In the genomic region with DNA sequence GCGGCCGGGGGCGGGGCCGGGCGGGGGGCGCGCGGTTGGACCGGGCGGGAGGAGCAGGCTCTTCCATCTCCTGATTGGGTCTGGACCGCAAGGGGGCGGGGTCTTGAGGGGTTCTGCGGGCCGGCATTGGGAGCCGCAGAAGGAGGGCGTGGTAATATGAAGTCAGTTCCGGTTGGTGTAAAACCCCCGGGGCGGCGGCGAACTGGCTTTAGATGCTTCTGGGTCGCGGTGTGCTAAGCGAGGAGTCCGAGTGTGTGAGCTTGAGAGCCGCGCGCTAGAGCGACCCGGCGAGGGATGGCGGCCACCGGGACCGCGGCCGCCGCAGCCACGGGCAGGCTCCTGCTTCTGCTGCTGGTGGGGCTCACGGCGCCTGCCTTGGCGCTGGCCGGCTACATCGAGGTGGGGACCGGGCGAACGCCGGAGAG, we compare ENCODE assay signal across 8 cellular contexts. TPM values are rescaled to one million over a fixed set of nuclear protein-coding genes. Genes with fewer than 3 reads are reported as not detected.
A peak's percentile ranks its signal among the peaks of the same experiment; 100 is the strongest.
DNase-seq lines count a peak whose midpoint lies in the region; ATAC-seq and TF ChIP-seq lines count a peak whose summit lies in the region.

A gene (plus strand): TSS at position 211 of the 425 bp plus-strand sequence. CDS start 84 bp downstream, at position 295.

- peak; percentile 91 for ATAC-seq in lung (ENCODE audit: insufficient read depth, low FRiP score)

- DNase-seq in COLO668 (lab: John Stamatoyannopoulos, UW; ENCODE audit: unreplicated experiment), result peak; percentile 99
- peak; percentile 99 for DNase-seq in GM20000 (ENCODE audit: low spot score)
- peak; percentile 65 for DNase-seq in HS-5 (ENCODE audit: low read depth)
- peak; percentile 75 for DNase-seq in NK-92 (lab: John Stamatoyannopoulos, UW; ENCODE audit: unreplicated experiment)
- peak; percentile 95 to 96 for DNase-seq in activated CD8-positive, alpha-beta memory T cell treated with anti-CD3 and anti-CD28 coated beads for 1 hour (ENCODE audit: extremely low read depth in 1 of 2, low read depth in 1 of 2)
- DNase-seq in lung (ENCODE audit: low spot score), result peak; percentile 99
- peak; percentile 94 to 98 (median 94) for DNase-seq in stimulated activated CD4-positive, alpha-beta T cell treated with anti-CD3 and anti-CD28 coated beads, TNF-alpha, amount 100 ng/mL, for 24 hours (ENCODE audit: low read depth in 3 of 3)

- TF ChIP-seq CTCF in GM20000 (IDR thresholded peaks at IDR 0.05; ENCODE audit: extremely low read depth, missing control alignments) (no peak), lung (IDR thresholded peaks at IDR 0.05; ENCODE audit: control extremely low read depth, extremely low read depth) (no peak)

- 0% methylated on average over 47 of the region's 47 CpGs for WGBS in ectodermal cell, 2 experiments
- WGBS in lung, 2 donors, result 0 to 1% methylated on average over 27 to 47 of the region's 47 CpGs

- H3K27me3 ChIP-seq in ectodermal cell (ENCODE audit: control insufficient read depth, insufficient read depth, low read length, poor library complexity, severe bottlenecking), result peaks cover 21% of the 10 kb centered on the region
- H3K27me3 ChIP-seq in lung (ENCODE audit: control insufficient read depth, insufficient read depth), result no peaks in the 10 kb centered on the region

- H3K27ac ChIP-seq in ectodermal cell (ENCODE audit: insufficient read depth, low read depth, low read length, poor library complexity, severe bottlenecking), result peak within 1 kb of the TSS; percentile 82
- peak within 1 kb of the TSS; percentile 96 to 99 for H3K27ac ChIP-seq in lung (ENCODE audit: low read depth in 1 of 2, low read length in 1 of 2)

- no peaks in the 10 kb centered on the region for H3K36me3 ChIP-seq in ectodermal cell (ENCODE audit: control insufficient read depth, insufficient read depth, low read length)
- H3K36me3 ChIP-seq in lung (ENCODE audit: control insufficient read depth in 2 of 2, insufficient read depth in 2 of 2, low read length in 2 of 2), result no peaks in the 10 kb centered on the region

- H3K4me1 ChIP-seq in ectodermal cell (ENCODE audit: control insufficient read depth, insufficient read depth, low read length) (peaks cover 10% of the 10 kb centered on the region), lung (ENCODE audit: control insufficient read depth in 2 of 2, insufficient read depth in 2 of 2, low read length in 2 of 2) (peaks cover 0 to 2% of the 10 kb centered on the region in 2 donors)

- H3K9me3 ChIP-seq in ectodermal cell (ENCODE audit: control insufficient read depth, low read length) (no peaks in the 10 kb centered on the region), lung (ENCODE audit: control insufficient read depth in 2 of 2, insufficient read depth in 1 of 2, low read length in 1 of 2) (no peaks in the 10 kb centered on the region)

- H3K4me3 ChIP-seq in ectodermal cell (ENCODE audit: insufficient read depth, low read depth, low read length), result peak within 1 kb of the TSS; percentile 72
- peak within 1 kb of the TSS; percentile 89 for H3K4me3 ChIP-seq in lung

RNA-seq across cellular contexts. Expression of the gene that starts here (rescaled TPM):
- 445 TPM for polyA plus RNA-seq in ectodermal cell (2013, experiment 1 of 4)
- polyA plus RNA-seq in ectodermal cell (2013, experiment 2 of 4), result 439 TPM
- polyA plus RNA-seq in ectodermal cell (2013, experiment 3 of 4), result 337 TPM
- 378 TPM for polyA plus RNA-seq in ectodermal cell (2013, experiment 4 of 4)
- 100 to 1,000 TPM; 527 to 532 TPM for total RNA-seq in lung
- polyA plus RNA-seq in lung, result 100 to 1,000 TPM; 235 to 521 TPM

Comparison
In these comparisons a context has a peak if more than half of its experiments do, and no peak if none do; other contexts are left out.
1. Peak in every context shown above with its lines: DNase-seq, ATAC-seq, H3K4me3 ChIP-seq and H3K27ac ChIP-seq.